Comparison of ENCODE assay signal across 19 cellular contexts in genomic region chr10:128735996-128736395, GRCh38.
DNase-seq lines count a peak whose midpoint lies in the region; ATAC-seq and TF ChIP-seq lines count a peak whose summit lies in the region.
"Had no signal": no experiment of that assay in that cellular context is flagged by ENCODE, and none has a peak within 500 bp of the region (broad histone marks: within the 10 kb centered on the region; RNA-seq: fewer than 3 reads in every experiment).

No MANE protein-coding gene starts in this region.

- no peaks in the 10 kb centered on the region for H4K20me1 ChIP-seq in GM23338 (replicated peaks; ENCODE audit: insufficient read depth)

- H3K27me3 Mint-ChIP-seq in GM23338 (ENCODE audit: insufficient read depth, low read depth, poor library complexity) (peaks cover 9% of the 10 kb centered on the region), brain (peaks cover 6% of the 10 kb centered on the region)
- H3K27me3 Mint-ChIP-seq: B cell had no signal

- H3K27me3 ChIP-seq in GM23338 (ENCODE audit: insufficient read depth): no peaks in the 10 kb centered on the region

- H3F3A ChIP-seq in GM23338 (replicated peaks; ENCODE audit: low read depth): no peaks in the 10 kb centered on the region

- no peaks in the 10 kb centered on the region for H3K9me3 Mint-ChIP-seq in GM23338
- H3K9me3 Mint-ChIP-seq in brain: no peaks in the 10 kb centered on the region

- no peaks in the 10 kb centered on the region; the same call in 1 of the 2 replicates for H3K4me1 ChIP-seq in GM23338 (ENCODE audit: insufficient read depth)
- H3K4me1 ChIP-seq: HAP-1 had no signal

- H3K27ac Mint-ChIP-seq in GM23338 (no peak overlapping the region; the same call in 1 of the 2 replicates), brain (peak overlapping the region in 3 of 5 experiments; percentile 14 to 87 (median 18))
- H3K27ac Mint-ChIP-seq: B cell; CD4-positive, alpha-beta memory T cell; HFFc6 had no signal

- H3K36me3 ChIP-seq in GM23338 (ENCODE audit: insufficient read depth): no peaks in the 10 kb centered on the region
- H3K36me3 ChIP-seq: HAP-1 had no signal

- peak; percentile 39 for DNase-seq in NCI-H2171 treated with DMSO at 0.1 percent for 48 hours (lab: John Stamatoyannopoulos, UW)
- no peak for DNase-seq in NCI-H2171 (lab: John Stamatoyannopoulos, UW)
- no peak for DNase-seq in GM23338 (ENCODE audit: low spot score)
- DNase-seq in retina: peak; percentile 78
- no peak for DNase-seq in DMS79 treated with DMSO at 0.1 percent for 48 hours (lab: John Stamatoyannopoulos, UW)
- DNase-seq in activated T-cell treated with anti-CD3 and anti-CD28 coated beads for 4 hours: no peak
- DNase-seq in activated gamma-delta T cell (lab: John Stamatoyannopoulos, UW): no peak
- DNase-seq: C1 segment of cervical spinal cord; Calu3; CD4-positive, alpha-beta memory T cell; COR-L47; DMS53; DND-41; GM23248; HFFc6 had no signal

- ATAC-seq in GM23338: no peak

- H3K36me3 Mint-ChIP-seq in GM23338 (ENCODE audit: low read depth) (no peaks in the 10 kb centered on the region), brain (no peaks in the 10 kb centered on the region)
- H3K36me3 Mint-ChIP-seq: CD4-positive, alpha-beta memory T cell had no signal

- H3K4me3 ChIP-seq in GM23338: no peak overlapping the region
- H3K4me3 ChIP-seq: GM23248, HAP-1 had no signal

- peak overlapping the region; percentile 80; the same call in 1 of the 2 replicates for H2AFZ ChIP-seq in GM23338
- H2AFZ ChIP-seq: GM23248 had no signal

- peaks cover 20% of the 10 kb centered on the region for H3K4me1 Mint-ChIP-seq in GM23338
- peaks cover 64% of the 10 kb centered on the region for H3K4me1 Mint-ChIP-seq in brain
- H3K4me1 Mint-ChIP-seq: B cell; CD4-positive, alpha-beta memory T cell had no signal

- H3K79me2 ChIP-seq in GM23338 (replicated peaks; ENCODE audit: insufficient read depth): no peaks in the 10 kb centered on the region

- H3K4me3 Mint-ChIP-seq in GM23338 (no peak overlapping the region), brain (peak overlapping the region in 2 of 5 experiments; percentile 7 to 29)
- H3K4me3 Mint-ChIP-seq: B cell; CD4-positive, alpha-beta memory T cell; HFFc6 had no signal

- TF ChIP-seq CTCF in GM23338 (conservative IDR thresholded peaks at IDR 0.05; ENCODE audit: low read depth in 2 of 2) (no peak), brain (conservative IDR thresholded peaks at IDR 0.05) (no peak)

- no peak overlapping the region for H3K27ac ChIP-seq in GM23338 (ENCODE audit: low read depth)
- H3K27ac ChIP-seq: 22Rv1, GM23248 had no signal

- no peak overlapping the region for H3K4me2 ChIP-seq in GM23338

- H3K9me2 ChIP-seq in GM23338 (ENCODE audit: insufficient read depth): no peaks in the 10 kb centered on the region

TF ChIP-seq in GM23338, 12 proteins besides CTCF, POLR2A, EP300 and RAD21 (continues in another document):
- TF ChIP-seq STAT1 (IDR thresholded peaks at IDR 0.05; ENCODE audit: unreplicated experiment): no peak
- TF ChIP-seq CREB1 (CRISPR knock-in tag; IDR thresholded peaks at IDR 0.05; ENCODE audit: low read depth): no peak
- no peak for TF ChIP-seq EZH2 (IDR thresholded peaks at IDR 0.05; ENCODE audit: low read depth, unreplicated experiment)
- TF ChIP-seq JUNB (IDR thresholded peaks at IDR 0.05; ENCODE audit: unreplicated experiment): no peak
- TF ChIP-seq, protein P1, sequence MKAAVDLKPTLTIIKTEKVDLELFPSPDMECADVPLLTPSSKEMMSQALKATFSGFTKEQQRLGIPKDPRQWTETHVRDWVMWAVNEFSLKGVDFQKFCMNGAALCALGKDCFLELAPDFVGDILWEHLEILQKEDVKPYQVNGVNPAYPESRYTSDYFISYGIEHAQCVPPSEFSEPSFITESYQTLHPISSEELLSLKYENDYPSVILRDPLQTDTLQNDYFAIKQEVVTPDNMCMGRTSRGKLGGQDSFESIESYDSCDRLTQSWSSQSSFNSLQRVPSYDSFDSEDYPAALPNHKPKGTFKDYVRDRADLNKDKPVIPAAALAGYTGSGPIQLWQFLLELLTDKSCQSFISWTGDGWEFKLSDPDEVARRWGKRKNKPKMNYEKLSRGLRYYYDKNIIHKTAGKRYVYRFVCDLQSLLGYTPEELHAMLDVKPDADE (IDR thresholded peaks at IDR 0.05): no peak
- no peak for TF ChIP-seq REST (IDR thresholded peaks at IDR 0.05; ENCODE audit: unreplicated experiment)
- TF ChIP-seq EZH2phosphoT487 (IDR thresholded peaks at IDR 0.05; ENCODE audit: unreplicated experiment): no peak
- TF ChIP-seq POLR2AphosphoS5 (IDR thresholded peaks at IDR 0.05; ENCODE audit: low read depth): no peak
- no peak for TF ChIP-seq ZNF331 (CRISPR knock-in tag; IDR thresholded peaks at IDR 0.05; ENCODE audit: low read depth)
- no peak for TF ChIP-seq ZNF114 (CRISPR knock-in tag; IDR thresholded peaks at IDR 0.05)

Comparison
In these comparisons a context has a peak if more than half of its experiments do, and no peak if none do; other contexts are left out.
1. DNase-seq: peak in NCI-H2171 treated with DMSO at 0.1 percent for 48 hours (single experiment) and retina (single experiment); none in NCI-H2171 (single experiment), GM23338 (single experiment), DMS79 treated with DMSO at 0.1 percent for 48 hours (single experiment), activated T-cell treated with anti-CD3 and anti-CD28 coated beads for 4 hours (single experiment) and activated gamma-delta T cell (single experiment).